ENCODE assay signal across 1 cellular context in genomic region chr7:150378853-150379589, GRCh38.
TF ChIP-seq lines count a peak whose summit lies in the region.

TSS of gene ZNF775 (plus strand) at chr7:150379330. CDS start at chr7:150388471, 9,141 bp downstream.

TF ChIP-seq in HepG2, 621 proteins besides CTCF, POLR2A, EP300 and RAD21 (continued from another document and continues in another):
- TF ChIP-seq ZBTB40 (IDR thresholded peaks at IDR 0.05): no peak
- TF ChIP-seq ZBTB40 (CRISPR knock-in tag; IDR thresholded peaks at IDR 0.05): peak; percentile 21
- TF ChIP-seq ZNF703 (CRISPR knock-in tag; IDR thresholded peaks at IDR 0.05; ENCODE audit: borderline replicate concordance): 0 out of 2 replicates have a peak, but pooled peaks have one; percentile 42
- 0 out of 2 replicates have a peak, but pooled peaks have one; percentile 52 for TF ChIP-seq ZNF567 (CRISPR knock-in tag; IDR thresholded peaks at IDR 0.05; ENCODE audit: borderline replicate concordance)
- peak; percentile 87 for TF ChIP-seq ZNF639 (CRISPR knock-in tag; conservative IDR thresholded peaks at IDR 0.05)
- no peak for TF ChIP-seq ZNF790 (CRISPR knock-in tag; IDR thresholded peaks at IDR 0.05; ENCODE audit: borderline replicate concordance)
- TF ChIP-seq ZFP36L1 (CRISPR knock-in tag; IDR thresholded peaks at IDR 0.05): 0 out of 2 replicates have a peak, but pooled peaks have one; percentile 30
- TF ChIP-seq ZNF614 (CRISPR knock-in tag; IDR thresholded peaks at IDR 0.05; ENCODE audit: borderline replicate concordance): peak; percentile 68; the same call in 1 of the 2 replicates
- peak; percentile 8; the same call in 1 of the 2 replicates for TF ChIP-seq GATAD1 (CRISPR knock-in tag; IDR thresholded peaks at IDR 0.05)
- 0 out of 2 replicates have a peak, but pooled peaks have one; percentile 44 for TF ChIP-seq PRDM15 (CRISPR knock-in tag; IDR thresholded peaks at IDR 0.05)
- TF ChIP-seq ZFP91 (CRISPR knock-in tag; IDR thresholded peaks at IDR 0.05; ENCODE audit: borderline replicate concordance): peak; percentile 46; the same call in 1 of the 2 replicates
- peak; percentile 62 for TF ChIP-seq ZBTB10 (CRISPR knock-in tag; IDR thresholded peaks at IDR 0.05; ENCODE audit: borderline replicate concordance)
- TF ChIP-seq YEATS2 (CRISPR knock-in tag; IDR thresholded peaks at IDR 0.05; ENCODE audit: borderline replicate concordance): 0 out of 2 replicates have a peak, but pooled peaks have one; percentile 20
- TF ChIP-seq ZC3H4 (CRISPR knock-in tag; IDR thresholded peaks at IDR 0.05; ENCODE audit: borderline replicate concordance): 0 out of 2 replicates have a peak, but pooled peaks have one; percentile 24
- peak; percentile 73 for TF ChIP-seq USF2 (IDR thresholded peaks at IDR 0.05; ENCODE audit: low read depth, low read length)
- TF ChIP-seq USF2 (CRISPR knock-in tag; IDR thresholded peaks at IDR 0.05; ENCODE audit: borderline replicate concordance): peak; percentile 84
- TF ChIP-seq MYC (CRISPR knock-in tag; IDR thresholded peaks at IDR 0.05; ENCODE audit: borderline replicate concordance): peak; percentile 60; the same call in 1 of the 2 replicates
- TF ChIP-seq SP4 (CRISPR knock-in tag; IDR thresholded peaks at IDR 0.05): peak; percentile 72; the same call in 1 of the 2 replicates
- TF ChIP-seq TCF7L2 (IDR thresholded peaks at IDR 0.05; ENCODE audit: low read depth, low read length): peak; percentile 43; the same call in 1 of the 2 replicates
- TF ChIP-seq PAXIP1 (CRISPR knock-in tag; conservative IDR thresholded peaks at IDR 0.05): peak; percentile 45; the same call in 1 of the 2 replicates
- no peak for TF ChIP-seq CENPBD1 (CRISPR knock-in tag; IDR thresholded peaks at IDR 0.05; ENCODE audit: borderline replicate concordance, low read depth)
- TF ChIP-seq ZNF256 (CRISPR knock-in tag; conservative IDR thresholded peaks at IDR 0.05): 0 out of 2 replicates have a peak, but pooled peaks have one; percentile 48
- TF ChIP-seq ARNTL (CRISPR knock-in tag; IDR thresholded peaks at IDR 0.05): peak; percentile 17; the same call in 1 of the 2 replicates
- TF ChIP-seq ATF7-NPFF (CRISPR knock-in tag; IDR thresholded peaks at IDR 0.05; ENCODE audit: low read depth): peak; percentile 61; the same call in 1 of the 2 replicates
